Comparison of ENCODE assay signal across 1 cellular context in genomic region chr6:35497571-35498406, GRCh38.
TF ChIP-seq lines count a peak whose summit lies in the region.

No MANE protein-coding gene starts in this region.

TF ChIP-seq in HepG2, 621 proteins besides CTCF, POLR2A, EP300 and RAD21 (continued from another document and continues in another):
- TF ChIP-seq ZNF280D (CRISPR knock-in tag; IDR thresholded peaks at IDR 0.05): peak; percentile 67; the same call in 1 of the 2 replicates
- TF ChIP-seq SOX6 (IDR thresholded peaks at IDR 0.05): no peak
- TF ChIP-seq SOX6 (CRISPR knock-in tag; IDR thresholded peaks at IDR 0.05): no peak; the same call in 1 of the 2 replicates
- TF ChIP-seq MLX (CRISPR knock-in tag; IDR thresholded peaks at IDR 0.05): no peak
- TF ChIP-seq TP53 (CRISPR knock-in tag; conservative IDR thresholded peaks at IDR 0.05): no peak
- TF ChIP-seq MZF1 (CRISPR knock-in tag; IDR thresholded peaks at IDR 0.05; ENCODE audit: borderline replicate concordance): no peak
- 0 out of 2 replicates have a peak, but pooled peaks have one; percentile 94 for TF ChIP-seq FOXO4 (CRISPR knock-in tag; conservative IDR thresholded peaks at IDR 0.05)
- no peak for TF ChIP-seq ZNF720 (CRISPR knock-in tag; IDR thresholded peaks at IDR 0.05)
- peak; percentile 86; the same call in 1 of the 2 replicates for TF ChIP-seq SAFB2 (CRISPR knock-in tag; IDR thresholded peaks at IDR 0.05; ENCODE audit: borderline replicate concordance, low read depth)
- TF ChIP-seq RXRA (CRISPR knock-in tag; IDR thresholded peaks at IDR 0.05): peak; percentile 52; the same call in 1 of the 2 replicates
- TF ChIP-seq MXI1 (IDR thresholded peaks at IDR 0.05; ENCODE audit: borderline replicate concordance, low read depth, low read length): no peak
- no peak for TF ChIP-seq NFRKB (IDR thresholded peaks at IDR 0.05)
- TF ChIP-seq ZNF33A (CRISPR knock-in tag; IDR thresholded peaks at IDR 0.05; ENCODE audit: borderline replicate concordance): no peak
- no peak for TF ChIP-seq STAG1 (CRISPR knock-in tag; IDR thresholded peaks at IDR 0.05)
- peak; percentile 45; the same call in 1 of the 2 replicates for TF ChIP-seq ZNF362 (CRISPR knock-in tag; IDR thresholded peaks at IDR 0.05; ENCODE audit: borderline replicate concordance)
- no peak for TF ChIP-seq SNRNP70 (IDR thresholded peaks at IDR 0.05; ENCODE audit: low read depth, low read length)
- TF ChIP-seq ARHGAP35 (CRISPR knock-in tag; IDR thresholded peaks at IDR 0.05; ENCODE audit: borderline replicate concordance): peak; percentile 93
- peak; percentile 89 for TF ChIP-seq NFAT5 (CRISPR knock-in tag; IDR thresholded peaks at IDR 0.05)
- 0 out of 2 replicates have a peak, but pooled peaks have one; percentile 53 for TF ChIP-seq PRDM10 (CRISPR knock-in tag; IDR thresholded peaks at IDR 0.05; ENCODE audit: low read depth)
- TF ChIP-seq SOX5 (CRISPR knock-in tag; IDR thresholded peaks at IDR 0.05; ENCODE audit: borderline replicate concordance): no peak; the same call in 1 of the 2 replicates
- TF ChIP-seq MEIS2 (CRISPR knock-in tag; IDR thresholded peaks at IDR 0.05): peak; percentile 91
- no peak for TF ChIP-seq STAT5B (CRISPR knock-in tag; IDR thresholded peaks at IDR 0.05)
- no peak for TF ChIP-seq SIN3B (IDR thresholded peaks at IDR 0.05; ENCODE audit: low read length)
- peak; percentile 71; the same call in 1 of the 2 replicates for TF ChIP-seq IRX3 (CRISPR knock-in tag; IDR thresholded peaks at IDR 0.05; ENCODE audit: borderline replicate concordance, low read depth)
- TF ChIP-seq TRIM22 (IDR thresholded peaks at IDR 0.05): no peak
- TF ChIP-seq ZNF773 (CRISPR knock-in tag; IDR thresholded peaks at IDR 0.05; ENCODE audit: borderline replicate concordance): peak; percentile 94
- peak; percentile 87 for TF ChIP-seq ZNF552 (CRISPR knock-in tag; IDR thresholded peaks at IDR 0.05; ENCODE audit: borderline replicate concordance)
- no peak; the same call in 1 of the 2 replicates for TF ChIP-seq JDP2 (CRISPR knock-in tag; IDR thresholded peaks at IDR 0.05; ENCODE audit: borderline replicate concordance)
- TF ChIP-seq ZSCAN20 (CRISPR knock-in tag; IDR thresholded peaks at IDR 0.05; ENCODE audit: borderline replicate concordance): peak; percentile 91; the same call in 1 of the 2 replicates
- peak; percentile 71; the same call in 1 of the 2 replicates for TF ChIP-seq TOPORS (CRISPR knock-in tag; IDR thresholded peaks at IDR 0.05)
- peak; percentile 82; the same call in 1 of the 2 replicates for TF ChIP-seq CERS6 (CRISPR knock-in tag; IDR thresholded peaks at IDR 0.05)
- peak; percentile 86 for TF ChIP-seq KDM4B (CRISPR knock-in tag; IDR thresholded peaks at IDR 0.05)
- TF ChIP-seq RFXAP (CRISPR knock-in tag; IDR thresholded peaks at IDR 0.05; ENCODE audit: borderline replicate concordance): peak; percentile 50; the same call in 1 of the 2 replicates
- no peak; the same call in 1 of the 2 replicates for TF ChIP-seq ZNF556 (CRISPR knock-in tag; IDR thresholded peaks at IDR 0.05; ENCODE audit: borderline replicate concordance)
- TF ChIP-seq TEF (CRISPR knock-in tag; IDR thresholded peaks at IDR 0.05): peak; percentile 44; the same call in 1 of the 2 replicates
- 0 out of 2 replicates have a peak, but pooled peaks have one; percentile 51 for TF ChIP-seq GFI1 (CRISPR knock-in tag; IDR thresholded peaks at IDR 0.05; ENCODE audit: borderline replicate concordance)
- peak; percentile 64; the same call in 1 of the 2 replicates for TF ChIP-seq HOXA3 (CRISPR knock-in tag; IDR thresholded peaks at IDR 0.05)
- TF ChIP-seq HBP1 (CRISPR knock-in tag; IDR thresholded peaks at IDR 0.05; ENCODE audit: low read depth): no peak; the same call in 1 of the 2 replicates
